26 cellular contexts compared by ENCODE assay signal in genomic region chr9:22111176-22111870, GRCh38.
DNase-seq lines count a peak whose midpoint lies in the region; ATAC-seq, FAIRE-seq and TF ChIP-seq lines count a peak whose summit lies in the region.
"Had no signal": no experiment of that assay in that cellular context is flagged by ENCODE, and none has a peak within 500 bp of the region (broad histone marks: within the 10 kb centered on the region; RNA-seq: fewer than 3 reads in every experiment).

No MANE protein-coding gene starts in this region.

- H3K4ac ChIP-seq in trophoblast cell (ENCODE audit: low read depth, low read length): no peak overlapping the region

- peaks cover 78% of the 10 kb centered on the region for H3K4me1 Mint-ChIP-seq in HFFc6 (ENCODE audit: low read depth)
- H3K4me1 Mint-ChIP-seq in astrocyte (ENCODE audit: low read depth, unreplicated experiment): peaks cover 77% of the 10 kb centered on the region

- intact Hi-C loops in testis (cut with DNase I; ENCODE audit: low total_unique reads): no loop called here

- H3K4me2 ChIP-seq in astrocyte (ENCODE audit: low read length): peak overlapping the region; percentile 45
- H3K4me2 ChIP-seq in trophoblast cell (ENCODE audit: low read length): no peak overlapping the region

- POLR2A ChIA-PET in GM10248 (lab: Yijun Ruan, JAX): no interaction called here

- H3K9me3 ChIP-seq in astrocyte (ENCODE audit: insufficient read depth, low read depth, low read length) (no peaks in the 10 kb centered on the region), trophoblast cell (ENCODE audit: insufficient read depth, low read depth, low read length) (no peaks in the 10 kb centered on the region), testis (no peaks in the 10 kb centered on the region)
- H3K9me3 ChIP-seq: Caco-2, esophagus squamous epithelium, lower lobe of right lung, suprapubic skin had no signal

- no peak for DNase-seq in HFFc6
- DNase-seq in astrocyte (ENCODE audit: low read depth): peak; percentile 70
- DNase-seq in fibroblast of mammary gland (ENCODE audit: low read depth): peak; percentile 34
- no peak for DNase-seq in trophoblast cell
- DNase-seq in GM10248 (ENCODE audit: extremely low spot score): no peak
- no peak for DNase-seq in AG20443 (ENCODE audit: low spot score)
- DNase-seq in testis: no peak
- DNase-seq: activated CD4-positive, alpha-beta T cell treated with anti-CD3 and anti-CD28 coated beads, Interleukin-2, amount 10 ng/mL, durations not matched to agents 24 days and 14 days; activated naive CD4-positive, alpha-beta T cell; activated T-cell treated with anti-CD3 and anti-CD28 coated beads, Interleukin-2, amount 50 U/mL, for 4 hours; Caco-2; DMS79; effector memory CD4-positive, alpha-beta T cell; esophagus squamous epithelium; Kasumi-1; lower lobe of right lung; nephron progenitor cell; right cardiac atrium; SHP77; stimulated activated CD4-positive, alpha-beta T cell treated with anti-CD3 and anti-CD28 coated beads, Interleukin-4, amount 100 ng/mL, for 4 hours; stimulated activated naive B cell treated with anti-CD40 and anti-IgM and Interleukin-4, amounts not matched to agents 10 μg/mL and 1 μg/mL and 100 μg/mL, for 72 hours had no signal

- peaks cover 44% of the 10 kb centered on the region for H3K4me1 ChIP-seq in astrocyte (ENCODE audit: insufficient read depth, low read length)
- H3K4me1 ChIP-seq in trophoblast cell (ENCODE audit: control insufficient read depth in 1 of 2, insufficient read depth in 2 of 2, low read length in 2 of 2): peaks cover 4 to 7% of the 10 kb centered on the region in 2 experiments
- H3K4me1 ChIP-seq in testis: no peaks in the 10 kb centered on the region
- H3K4me1 ChIP-seq: lower lobe of right lung, parathyroid adenoma, suprapubic skin had no signal

- H3K4me3 Mint-ChIP-seq in HFFc6 (no peak overlapping the region; the same call in 1 of the 2 replicates), astrocyte (ENCODE audit: unreplicated experiment) (no peak overlapping the region)
- H3K4me3 Mint-ChIP-seq: activated CD4-positive, alpha-beta T cell treated with anti-CD3 and anti-CD28 coated beads, Interleukin-2, amount 10 ng/mL, durations not matched to agents 24 days and 14 days; activated T-cell treated with anti-CD3 and anti-CD28 coated beads, Interleukin-2, amount 50 U/mL, for 4 hours; nephron progenitor cell; stimulated activated naive B cell treated with anti-CD40 and anti-IgM and Interleukin-4, amounts not matched to agents 10 μg/mL and 1 μg/mL and 100 μg/mL, for 72 hours had no signal

- H4K91ac ChIP-seq in trophoblast cell (ENCODE audit: low read depth, low read length): no peak overlapping the region

- H3K27me3 ChIP-seq in astrocyte (ENCODE audit: insufficient read depth, low read length) (no peaks in the 10 kb centered on the region), trophoblast cell (ENCODE audit: insufficient read depth, low read length) (no peaks in the 10 kb centered on the region), testis (no peaks in the 10 kb centered on the region)
- H3K27me3 ChIP-seq: esophagus squamous epithelium, suprapubic skin had no signal

- H3K27ac ChIP-seq in astrocyte (ENCODE audit: low read depth, low read length) (peak overlapping the region; percentile 92), trophoblast cell (ENCODE audit: low read depth, low read length) (peak overlapping the region; percentile 29), testis (no peak overlapping the region)
- H3K27ac ChIP-seq: C4-2B, esophagus squamous epithelium, lower lobe of right lung, parathyroid adenoma, suprapubic skin had no signal

- peaks cover 17% of the 10 kb centered on the region for H3K79me1 ChIP-seq in trophoblast cell (ENCODE audit: low read length)

- no peaks in the 10 kb centered on the region for H4K20me1 ChIP-seq in astrocyte (ENCODE audit: insufficient read depth, low read length)

- no peak overlapping the region for H3K18ac ChIP-seq in trophoblast cell (ENCODE audit: low read length)

- H3K4me3 ChIP-seq in astrocyte (ENCODE audit: insufficient read depth, low read depth, low read length): no peak overlapping the region
- H3K4me3 ChIP-seq in fibroblast of mammary gland (ENCODE audit: control insufficient read depth, low read depth, low read length): no peak overlapping the region
- H3K4me3 ChIP-seq in trophoblast cell (ENCODE audit: low read depth, low read length): no peak overlapping the region
- no peak overlapping the region for H3K4me3 ChIP-seq in testis
- H3K4me3 ChIP-seq: esophagus squamous epithelium, lower lobe of right lung, suprapubic skin had no signal

- H3K14ac ChIP-seq in trophoblast cell (ENCODE audit: low read length): no peak overlapping the region

- H3K27ac Mint-ChIP-seq in HFFc6: peak overlapping the region; percentile 82
- peak overlapping the region; percentile 88 for H3K27ac Mint-ChIP-seq in astrocyte (ENCODE audit: unreplicated experiment)
- H3K27ac Mint-ChIP-seq: activated CD4-positive, alpha-beta T cell treated with anti-CD3 and anti-CD28 coated beads, Interleukin-2, amount 10 ng/mL, durations not matched to agents 24 days and 14 days; nephron progenitor cell; stimulated activated naive B cell treated with anti-CD40 and anti-IgM and Interleukin-4, amounts not matched to agents 10 μg/mL and 1 μg/mL and 100 μg/mL, for 72 hours had no signal

- H3K9me3 Mint-ChIP-seq in HFFc6: peaks cover 9% of the 10 kb centered on the region
- no peaks in the 10 kb centered on the region for H3K9me3 Mint-ChIP-seq in astrocyte (ENCODE audit: unreplicated experiment)
- H3K9me3 Mint-ChIP-seq: activated T-cell treated with anti-CD3 and anti-CD28 coated beads, Interleukin-2, amount 50 U/mL, for 4 hours; nephron progenitor cell; stimulated activated naive B cell treated with anti-CD40 and anti-IgM and Interleukin-4, amounts not matched to agents 10 μg/mL and 1 μg/mL and 100 μg/mL, for 72 hours had no signal

- H3K9ac ChIP-seq in astrocyte (ENCODE audit: low read length): peak overlapping the region; percentile 67
- no peak overlapping the region for H3K9ac ChIP-seq in trophoblast cell (ENCODE audit: low read length)
- H3K9ac ChIP-seq: parathyroid adenoma had no signal

- no peak overlapping the region for H2AFZ ChIP-seq in astrocyte (ENCODE audit: low read depth, low read length)
- H2AFZ ChIP-seq in trophoblast cell (ENCODE audit: insufficient read depth, low read length, poor library complexity): no peak overlapping the region
- H2AFZ ChIP-seq: parathyroid adenoma had no signal

- no peak for ATAC-seq in HG03139 (IDR thresholded peaks at IDR 0.05; ENCODE audit: unreplicated experiment)
- ATAC-seq: activated T-cell treated with anti-CD3 and anti-CD28 coated beads, Interleukin-2, amount 50 U/mL, for 4 hours; lower lobe of right lung; right cardiac atrium; stimulated activated naive B cell treated with anti-CD40 and anti-IgM and Interleukin-4, amounts not matched to agents 10 μg/mL and 1 μg/mL and 100 μg/mL, for 72 hours had no signal

- H3K36me3 Mint-ChIP-seq in HFFc6 (ENCODE audit: low read depth) (peaks cover 13% of the 10 kb centered on the region), astrocyte (ENCODE audit: low read depth, unreplicated experiment) (peaks cover 2% of the 10 kb centered on the region)
- H3K36me3 Mint-ChIP-seq: stimulated activated naive B cell treated with anti-CD40 and anti-IgM and Interleukin-4, amounts not matched to agents 10 μg/mL and 1 μg/mL and 100 μg/mL, for 72 hours had no signal

- no peak overlapping the region for H2BK12ac ChIP-seq in trophoblast cell (ENCODE audit: low read length)

- TF ChIP-seq CTCF in HFFc6 (IDR thresholded peaks at IDR 0.05) (no peak), astrocyte (IDR thresholded peaks at IDR 0.05; ENCODE audit: insufficient read depth, low read depth, low read length) (no peak), fibroblast of mammary gland (conservative IDR thresholded peaks at IDR 0.05; ENCODE audit: control insufficient read depth, insufficient read depth, low read depth, low read length) (no peak), GM10248 (IDR thresholded peaks at IDR 0.05; ENCODE audit: control extremely low read depth, extremely low read depth, low read depth, missing control alignments) (no peak), testis (IDR thresholded peaks at IDR 0.05) (no peak)

- no peak overlapping the region for H2AK5ac ChIP-seq in trophoblast cell (ENCODE audit: low read length)

- no peak overlapping the region for H4K12ac ChIP-seq in trophoblast cell (ENCODE audit: low read depth, low read length)

- no peak overlapping the region for H2BK5ac ChIP-seq in trophoblast cell (ENCODE audit: low read depth, low read length, poor library complexity)

- no peak for TF ChIP-seq POLR2A in testis (IDR thresholded peaks at IDR 0.05)

- H3K79me2 ChIP-seq in astrocyte (ENCODE audit: insufficient read depth, low read length) (no peaks in the 10 kb centered on the region), trophoblast cell (ENCODE audit: control insufficient read depth, insufficient read depth, low read length, poor library complexity) (no peaks in the 10 kb centered on the region)
- H3K79me2 ChIP-seq: parathyroid adenoma had no signal

- FAIRE-seq in astrocyte (lab: Jason Lieb, UNC): no peak
- FAIRE-seq: colon had no signal

- no CpG with 5 or more reads among the region's 2 CpGs for WGBS in trophoblast cell (ENCODE audit: extremely low coverage, insufficient coverage, insufficient read length)
- 91 to 93% methylated on average over 2 of the region's 2 CpGs for WGBS in testis, 2 donors

- no peak overlapping the region for H2BK120ac ChIP-seq in trophoblast cell (ENCODE audit: insufficient read depth, low read length, poor library complexity)

- H3K36me3 ChIP-seq in astrocyte (ENCODE audit: insufficient read depth, low read length): no peaks in the 10 kb centered on the region
- H3K36me3 ChIP-seq in trophoblast cell (ENCODE audit: control insufficient read depth in 1 of 2, insufficient read depth in 2 of 2, low read length in 2 of 2): no peaks in the 10 kb centered on the region
- H3K36me3 ChIP-seq in testis (ENCODE audit: low read depth, missing control alignments): no peaks in the 10 kb centered on the region
- H3K36me3 ChIP-seq: esophagus squamous epithelium, lower lobe of right lung, suprapubic skin had no signal

- H3K27me3 Mint-ChIP-seq in HFFc6 (ENCODE audit: insufficient read depth) (no peaks in the 10 kb centered on the region), astrocyte (ENCODE audit: low read depth, unreplicated experiment) (no peaks in the 10 kb centered on the region)

- H3K23ac ChIP-seq in trophoblast cell (ENCODE audit: low read length): no peak overlapping the region

- no peak overlapping the region for H4K8ac ChIP-seq in trophoblast cell (ENCODE audit: low read depth, low read length)

- CTCF ChIA-PET in GM10248 (lab: Yijun Ruan, JAX): interaction anchor here (1.1 to 2.9 kb wide), 3 partner anchors 9 to 186 kb away, joined by 3 to 18 read pairs (median 5); no protein-coding TSS in a partner anchor

Comparison
In these comparisons a context has a peak if more than half of its experiments do, and no peak if none do; other contexts are left out.
1. DNase-seq: peak in astrocyte (single experiment) and fibroblast of mammary gland (single experiment); none in HFFc6 (single experiment), trophoblast cell (0 of 2), GM10248 (single experiment), AG20443 (single experiment) and testis (single experiment).
2. H3K27ac ChIP-seq: peak in astrocyte (single experiment) and trophoblast cell (single experiment); none in testis (0 of 2).